Comparison of ENCODE assay signal across 8 cellular contexts in genomic region chr2:97113050-97113881, GRCh38. TPM values are rescaled to one million over a fixed set of nuclear protein-coding genes. Genes with fewer than 3 reads are reported as not detected.
A peak's percentile ranks its signal among the peaks of the same experiment; 100 is the strongest.
DNase-seq lines count a peak whose midpoint lies in the region; ATAC-seq and TF ChIP-seq lines count a peak whose summit lies in the region.
"Not testable (repeated sequence)": the region's sequence is repeated elsewhere in the genome, so short reads cannot be mapped to it uniquely, and the experiment has no call there.

Gene ANKRD36 (plus strand): TSS chr2:97113153. CDS start chr2:97113740, 587 bp downstream.

- TF ChIP-seq CTCF in fibroblast of pulmonary artery (IDR thresholded peaks at IDR 0.05; ENCODE audit: low read length, missing control alignments), result peak; percentile 20

- ATAC-seq in GM19328 (IDR thresholded peaks at IDR 0.05; ENCODE audit: unreplicated experiment), result peak; percentile 94
- ATAC-seq in HG03135 (IDR thresholded peaks at IDR 0.05; ENCODE audit: unreplicated experiment), result peak; percentile 92

- not testable (repeated sequence) for H4K20me1 ChIP-seq in BLaER1 treated with 17β-estradiol and CSF1 and Interleukin-3, amounts not matched to agents 10 nM and 100 nM

- H3K36me3 ChIP-seq in BLaER1 treated with 17β-estradiol and CSF1 and Interleukin-3, amounts not matched to agents 10 nM and 100 nM; SJSA1; mucosa of stomach (ENCODE audit: control insufficient read depth, insufficient read depth, low read length): not testable (repeated sequence)

- H3K9ac ChIP-seq in BLaER1 treated with 17β-estradiol and CSF1 and Interleukin-3, amounts not matched to agents 10 nM and 100 nM, result peak within 1 kb of the TSS; percentile 76 to 85 (median 83)
- peak within 1 kb of the TSS; percentile 89 for H3K9ac ChIP-seq in mucosa of stomach (ENCODE audit: low read length)

- H3K4me2 ChIP-seq in BLaER1 treated with 17β-estradiol and CSF1 and Interleukin-3, amounts not matched to agents 10 nM and 100 nM, result peak within 1 kb of the TSS; percentile 90 to 99 (median 97)

- peak within 1 kb of the TSS; percentile 65 to 87 (median 81); a peak in 21 of 22 replicates for H3K27ac ChIP-seq in BLaER1 treated with 17β-estradiol and CSF1 and Interleukin-3, amounts not matched to agents 10 nM and 100 nM
- peak within 1 kb of the TSS; percentile 70 for H3K27ac ChIP-seq in SJSA1

- not testable (repeated sequence) for H3K27me3 ChIP-seq in BLaER1 treated with 17β-estradiol and CSF1 and Interleukin-3, amounts not matched to agents 10 nM and 100 nM; SJSA1 (replicated peaks); mucosa of stomach (ENCODE audit: control insufficient read depth, insufficient read depth, low read length)

- DNase-seq in SJSA1 (ENCODE audit: low read depth in 1 of 2, low spot score in 2 of 2), result peak; percentile 85 to 93
- peak; percentile 86 for DNase-seq in activated naive CD4-positive, alpha-beta T cell treated with Interleukin-2 at 50 U/mL for 16 hours
- DNase-seq in fibroblast of pulmonary artery (ENCODE audit: low read depth), result peak; percentile 76
- DNase-seq in stimulated activated CD8-positive, alpha-beta memory T cell treated with anti-CD3 and anti-CD28 coated beads, Interleukin-12 subunit alpha, Interleukin-12 subunit beta, amount 100 ng/mL, for 1 hour (ENCODE audit: low read depth), result peak; percentile 62

- H3K9me3 ChIP-seq in BLaER1 treated with 17β-estradiol and CSF1 and Interleukin-3, amounts not matched to agents 10 nM and 100 nM (replicated peaks in 1 of 11); SJSA1 (replicated peaks); mucosa of stomach (ENCODE audit: control insufficient read depth, low read length): not testable (repeated sequence)

- peaks cover 0 to 17% (median 9%) of the 10 kb centered on the region in 10 experiments; a peak in 13 of 20 replicates for H3K4me1 ChIP-seq in BLaER1 treated with 17β-estradiol and CSF1 and Interleukin-3, amounts not matched to agents 10 nM and 100 nM
- H3K4me1 ChIP-seq in SJSA1 (replicated peaks); mucosa of stomach (ENCODE audit: control insufficient read depth, insufficient read depth, low read length): not testable (repeated sequence)

- peak within 1 kb of the TSS; percentile 65 to 80 (median 71) for H3K4me3 ChIP-seq in BLaER1 treated with 17β-estradiol and CSF1 and Interleukin-3, amounts not matched to agents 10 nM and 100 nM
- H3K4me3 ChIP-seq in SJSA1 (peak within 1 kb of the TSS; percentile 46), fibroblast of pulmonary artery (replicated peaks; ENCODE audit: low read depth, low read length) (peak within 1 kb of the TSS; percentile 72), mucosa of stomach (ENCODE audit: low read length) (peak within 1 kb of the TSS; percentile 60)

RNA-seq across cellular contexts. Expression of gene ANKRD36, which starts in this region (rescaled TPM):
- 5.5 and 16.7 TPM in 2 replicates for total RNA-seq in SJSA1 (2014; rRNA removed; shearing (Covaris generic))

Comparison
In these comparisons a context has a peak if more than half of its experiments do, and no peak if none do; other contexts are left out.
1. Peak in every context shown above with its lines: DNase-seq, ATAC-seq, H3K4me3 ChIP-seq and H3K27ac ChIP-seq.